ENCODE assay signal across 8 cellular contexts in the genomic region with DNA sequence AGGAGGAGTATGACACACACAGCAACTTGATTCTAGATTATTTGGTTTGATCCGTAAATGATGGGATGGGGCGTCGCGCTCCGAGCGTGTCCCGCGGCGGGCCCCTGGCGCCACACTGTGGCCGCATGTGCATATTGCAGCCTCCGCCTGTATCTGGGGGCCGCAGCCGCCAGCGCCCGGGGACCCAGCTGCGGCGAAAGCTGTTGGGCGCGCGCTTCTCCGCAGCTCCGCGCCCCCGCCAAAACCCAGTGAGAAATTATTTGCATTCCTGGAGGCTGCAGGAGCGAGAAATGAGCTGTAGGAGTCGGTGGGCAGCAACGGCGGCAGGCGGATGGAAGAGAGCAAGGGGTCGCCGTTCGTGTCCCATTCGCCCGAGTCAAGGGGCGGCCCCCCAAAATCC. TPM values are rescaled to one million over a fixed set of nuclear protein-coding genes. Genes with fewer than 3 reads are reported as not detected.
DNase-seq lines count a peak whose midpoint lies in the region; ATAC-seq and TF ChIP-seq lines count a peak whose summit lies in the region.
"Not testable (repeated sequence)": the region's sequence is repeated elsewhere in the genome, so short reads cannot be mapped to it uniquely, and the experiment has no call there.

No MANE protein-coding gene starts in this region.

- not testable (repeated sequence) for BruUV-seq in HCT116 (replicated peaks; lab: Mats Ljungman, UMichigan)

- not testable (repeated sequence) for TF ChIP-seq POLR2A in HCT116 (IDR thresholded peaks at IDR 0.05; ENCODE audit: borderline replicate concordance, extremely low read depth, insufficient read depth, insufficient read length)

- not testable (repeated sequence) for TF ChIP-seq CTCF in HCT116 (IDR thresholded peaks at IDR 0.05 in 2 of 3, conservative IDR thresholded peaks at IDR 0.05 in 1 of 3; ENCODE audit: borderline replicate concordance in 1 of 3, insufficient read depth in 1 of 3, low read depth in 2 of 3, low read length in 2 of 3)
- peak; percentile 35 for TF ChIP-seq CTCF in LNCaP clone FGC (IDR thresholded peaks at IDR 0.05; ENCODE audit: control insufficient read depth, extremely low read depth, insufficient read depth)

- not testable (repeated sequence) for H2AFZ ChIP-seq in HCT116 (ENCODE audit: low read depth, low read length, poor library complexity, severe bottlenecking)
- peak overlapping the region; percentile 81 for H2AFZ ChIP-seq in neuron (ENCODE audit: low read depth, low read length)

- H3K4me3 ChIP-seq in HCT116 (replicated peaks in 1 of 2; ENCODE audit: low read depth in 1 of 2, low read length in 2 of 2) (peak overlapping the region; percentile 27 to 53; a peak in 3 of 4 replicates), LNCaP clone FGC (ENCODE audit: low read depth, low read length) (peak overlapping the region; percentile 43), adipocyte (ENCODE audit: low read length) (peak overlapping the region; percentile 76), neuron (ENCODE audit: low read length) (peak overlapping the region; percentile 52)

- peak; percentile 77 for ATAC-seq in HCT116

- POLR2A ChIA-PET in HCT116 (lab: Charles Lee), result not testable (repeated sequence)

- not testable (repeated sequence) for H3K9me3 ChIP-seq in HCT116 (ENCODE audit: control insufficient read depth in 1 of 2, insufficient read depth in 1 of 2, low read depth in 1 of 2, low read length in 2 of 2); adipocyte (ENCODE audit: control insufficient read depth, low read length); neuron (ENCODE audit: low read length)

- in situ Hi-C loops in G401 (cut with HindIII; ENCODE audit: low sequenced_read_pairs), result not testable (repeated sequence)

- H3K27ac ChIP-seq in HCT116 (ENCODE audit: low read depth, low read length), result peak overlapping the region; percentile 26; the same call in 1 of the 2 replicates

- H3K79me2 ChIP-seq in HCT116 (ENCODE audit: insufficient read depth, low read length), result not testable (repeated sequence)

- not testable (repeated sequence) for H3K9me2 ChIP-seq in HCT116 (ENCODE audit: insufficient read depth)

- peak; percentile 30 for TF ChIP-seq RAD21 in HCT116 (IDR thresholded peaks at IDR 0.05; ENCODE audit: low read depth)

- DNase-seq in G401 (ENCODE audit: low spot score) (peak; percentile 39), T-helper 1 cell (peak in 4 of 5 donors; percentile 47 to 56 (median 56)), adipocyte (ENCODE audit: low read depth) (peak; percentile 45), head of caudate nucleus (peak in 40 of 42 donors; percentile 26 to 82 (median 60)), superior temporal gyrus (ENCODE audit: extremely low spot score) (peak; percentile 40)
- DNase-seq in HCT116 (ENCODE audit: low read depth, low spot score); LNCaP clone FGC (ENCODE audit: low read depth): not testable (repeated sequence)

- H3K36me3 ChIP-seq in HCT116 (ENCODE audit: control insufficient read depth in 1 of 2, insufficient read depth in 2 of 2, low read length in 2 of 2); adipocyte (ENCODE audit: control insufficient read depth, insufficient read depth, low read length, severe bottlenecking); neuron (ENCODE audit: insufficient read depth, low read length): not testable (repeated sequence)

- H3K4me2 ChIP-seq in HCT116 (ENCODE audit: low read length), result peak overlapping the region; percentile 61

- intact Hi-C loops in HCT116 (cut with micrococcal nuclease); head of caudate nucleus (cut with DNase I): not testable (repeated sequence)

- not testable (repeated sequence) for H3K27me3 ChIP-seq in HCT116 (ENCODE audit: insufficient read depth, low read length); adipocyte (replicated peaks; ENCODE audit: control insufficient read depth, insufficient read depth, low read length); neuron (ENCODE audit: insufficient read depth, low read length)

- H4K20me1 ChIP-seq in HCT116 (ENCODE audit: insufficient read depth), result not testable (repeated sequence)

- CTCF ChIA-PET in HCT116 (lab: Charles Lee), result not testable (repeated sequence)

- H3K9ac ChIP-seq in HCT116 (ENCODE audit: low read length), result 0 out of 2 replicates have a peak overlapping the region, but pooled peaks have one; percentile 8
- H3K9ac ChIP-seq in adipocyte (ENCODE audit: low read length), result peak overlapping the region; percentile 76

- H3K4me1 ChIP-seq in HCT116 (ENCODE audit: control insufficient read depth in 1 of 2, insufficient read depth in 2 of 2, low read length in 2 of 2); adipocyte (ENCODE audit: control insufficient read depth, insufficient read depth, low read length); neuron (ENCODE audit: insufficient read depth, low read length): not testable (repeated sequence)

- RAD21 ChIA-PET in HCT116 (lab: Charles Lee; ENCODE audit: low non-redundant PET in 1 of 2, low total read pairs in 2 of 2, uncharacterized antibody in 2 of 2, unreplicated experiment in 2 of 2), result not testable (repeated sequence)

RNA-seq across cellular contexts. Expression of a gene that starts 10.0 kb away (rescaled TPM):
- not detected in 2 replicates for total RNA-seq in G401 (2014; rRNA removed; shearing (Covaris generic))
- total RNA-seq in HCT116 (2021; ENCODE audit: unreplicated experiment), result not detected
- not detected in 2 replicates for polyA plus RNA-seq in HCT116 (2012)
